ENCODE assay signal across 11 cellular contexts in genomic region chr12:51751657-51752056, GRCh38.
DNase-seq lines count a peak whose midpoint lies in the region; ATAC-seq and TF ChIP-seq lines count a peak whose summit lies in the region.
"Had no signal": no experiment of that assay in that cellular context is flagged by ENCODE, and none has a peak within 500 bp of the region (broad histone marks: within the 10 kb centered on the region; RNA-seq: fewer than 3 reads in every experiment).

No MANE protein-coding gene starts in this region.

- no peaks in the 10 kb centered on the region for H3K9me3 Mint-ChIP-seq in stimulated activated effector memory CD8-positive, alpha-beta T cell treated with anti-CD3 and anti-CD28 coated beads, Interleukin-12 subunit alpha, Interleukin-12 subunit beta, amount 100 ng/mL, for 72 hours
- H3K9me3 Mint-ChIP-seq: natural killer cell treated with Interleukin-12 subunit alpha and Interleukin-12 subunit beta and Interleukin-15 and Interleukin-18, amount 100 ng/mL, for 72 hours had no signal

- no peak overlapping the region for H3K27ac Mint-ChIP-seq in stimulated activated effector memory CD8-positive, alpha-beta T cell treated with anti-CD3 and anti-CD28 coated beads, Interleukin-12 subunit alpha, Interleukin-12 subunit beta, amount 100 ng/mL, for 72 hours
- H3K27ac Mint-ChIP-seq: natural killer cell treated with Interleukin-12 subunit alpha and Interleukin-12 subunit beta and Interleukin-15 and Interleukin-18, amount 100 ng/mL, for 72 hours had no signal

- H3K36me3 ChIP-seq in thyroid gland, result no peaks in the 10 kb centered on the region
- H3K36me3 ChIP-seq: SJCRH30, uterus had no signal

- TF ChIP-seq POLR2A in thyroid gland (IDR thresholded peaks at IDR 0.05), result peak in 1 of 2 donors; percentile 16

- intact Hi-C loops in thyroid gland (cut with DNase I), result no loop called here

- 16 to 19% methylated on average over 2 of the region's 2 CpGs for WGBS in thyroid gland, 2 donors

- no peaks in the 10 kb centered on the region for H3K4me1 Mint-ChIP-seq in stimulated activated effector memory CD8-positive, alpha-beta T cell treated with anti-CD3 and anti-CD28 coated beads, Interleukin-12 subunit alpha, Interleukin-12 subunit beta, amount 100 ng/mL, for 72 hours

- no peak for ATAC-seq in stimulated activated effector memory CD8-positive, alpha-beta T cell treated with anti-CD3 and anti-CD28 coated beads, Interleukin-12 subunit alpha, Interleukin-12 subunit beta, amount 100 ng/mL, for 72 hours
- ATAC-seq: natural killer cell treated with Interleukin-12 subunit alpha and Interleukin-12 subunit beta and Interleukin-15 and Interleukin-18, amount 100 ng/mL, for 72 hours had no signal

- no peaks in the 10 kb centered on the region for H3K9me3 ChIP-seq in thyroid gland
- H3K9me3 ChIP-seq: SJCRH30, uterus had no signal

- H3K4me1 ChIP-seq in thyroid gland, result peaks cover 3 to 13% of the 10 kb centered on the region in 2 donors
- H3K4me1 ChIP-seq: SJCRH30, uterus had no signal

- DNase-seq in NOMO-1 treated with DMSO at 0.1 percent for 48 hours (lab: John Stamatoyannopoulos, UW; ENCODE audit: unreplicated experiment) (peak; percentile 38), NOMO-1 treated with dmso at 0.1 percent for 144 hours (lab: John Stamatoyannopoulos, UW; ENCODE audit: unreplicated experiment) (no peak), fibroblast of peridontal ligament (ENCODE audit: extremely low read depth) (peak; percentile 69), midbrain (lab: John Stamatoyannopoulos, UW) (peak; percentile 90), thyroid gland (peak; percentile 69 to 73), NCI-H1436 (lab: John Stamatoyannopoulos, UW) (no peak), DMS53 (lab: John Stamatoyannopoulos, UW) (no peak)
- DNase-seq in stimulated activated effector memory CD8-positive, alpha-beta T cell treated with anti-CD3 and anti-CD28 coated beads, Interleukin-12 subunit alpha, Interleukin-12 subunit beta, amount 100 ng/mL, for 72 hours (ENCODE audit: low spot score in 2 of 2), result no peak
- DNase-seq: SJCRH30, uterus had no signal

- H3K27ac ChIP-seq in thyroid gland, result peak overlapping the region; percentile 47 to 70 (median 60)
- H3K27ac ChIP-seq: SJCRH30, uterus had no signal

- no peak overlapping the region for H3K4me3 ChIP-seq in thyroid gland (replicated peaks in 1 of 3)
- H3K4me3 ChIP-seq: SJCRH30, uterus had no signal

- H3K4me3 Mint-ChIP-seq in stimulated activated effector memory CD8-positive, alpha-beta T cell treated with anti-CD3 and anti-CD28 coated beads, Interleukin-12 subunit alpha, Interleukin-12 subunit beta, amount 100 ng/mL, for 72 hours, result no peak overlapping the region
- H3K4me3 Mint-ChIP-seq: natural killer cell treated with Interleukin-12 subunit alpha and Interleukin-12 subunit beta and Interleukin-15 and Interleukin-18, amount 100 ng/mL, for 72 hours had no signal

- H3K27me3 ChIP-seq in thyroid gland, result no peaks in the 10 kb centered on the region
- H3K27me3 ChIP-seq: SJCRH30, uterus had no signal

- TF ChIP-seq CTCF in thyroid gland (IDR thresholded peaks at IDR 0.05), result no peak

- H3K36me3 Mint-ChIP-seq in stimulated activated effector memory CD8-positive, alpha-beta T cell treated with anti-CD3 and anti-CD28 coated beads, Interleukin-12 subunit alpha, Interleukin-12 subunit beta, amount 100 ng/mL, for 72 hours, result no peaks in the 10 kb centered on the region
- H3K36me3 Mint-ChIP-seq: natural killer cell treated with Interleukin-12 subunit alpha and Interleukin-12 subunit beta and Interleukin-15 and Interleukin-18, amount 100 ng/mL, for 72 hours had no signal

Comparison
In these comparisons a context has a peak if more than half of its experiments do, and no peak if none do; other contexts are left out.
1. DNase-seq: peak in NOMO-1 treated with DMSO at 0.1 percent for 48 hours (single experiment), fibroblast of peridontal ligament (single experiment), midbrain (single experiment) and thyroid gland (2 of 2); none in NOMO-1 treated with dmso at 0.1 percent for 144 hours (single experiment), stimulated activated effector memory CD8-positive, alpha-beta T cell treated with anti-CD3 and anti-CD28 coated beads, Interleukin-12 subunit alpha, Interleukin-12 subunit beta, amount 100 ng/mL, for 72 hours (0 of 2), NCI-H1436 (single experiment) and DMS53 (single experiment).